10 cellular contexts compared by ENCODE assay signal in the genomic region with DNA sequence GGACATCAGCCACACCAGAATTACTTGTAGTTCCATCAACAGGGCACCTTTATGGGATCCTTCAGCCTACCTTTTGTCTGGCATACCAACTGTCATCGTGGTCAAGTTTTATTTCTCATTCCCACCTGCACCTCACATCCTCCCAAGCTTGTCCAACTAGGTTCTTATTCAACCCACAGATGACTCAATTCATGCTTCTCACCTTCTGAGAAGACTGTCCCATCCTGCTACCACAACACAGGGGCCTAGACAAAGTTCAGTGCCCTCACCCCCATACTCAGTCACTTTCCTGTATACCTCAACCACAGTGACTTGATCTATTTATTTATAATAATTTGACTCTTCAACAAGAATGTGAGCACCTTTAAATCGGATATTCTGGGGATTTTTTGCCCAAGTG.
DNase-seq lines count a peak whose midpoint lies in the region; ATAC-seq lines count a peak whose summit lies in the region.
"Had no signal": no experiment of that assay in that cellular context is flagged by ENCODE, and none has a peak within 500 bp of the region (broad histone marks: within the 10 kb centered on the region; RNA-seq: fewer than 3 reads in every experiment).

No MANE protein-coding gene starts in this region.

- H3K4me3 Mint-ChIP-seq in activated CD8-positive, alpha-beta T cell treated with anti-CD3 and anti-CD28 coated beads, Interleukin-2, amount 10 ng/mL, durations not matched to agents 7 days and 5 days, result no peak overlapping the region
- H3K4me3 Mint-ChIP-seq: central memory CD8-positive, alpha-beta T cell had no signal

- H3K27me3 Mint-ChIP-seq in activated CD8-positive, alpha-beta T cell treated with anti-CD3 and anti-CD28 coated beads, Interleukin-2, amount 10 ng/mL, durations not matched to agents 7 days and 5 days (ENCODE audit: low read depth), result no peaks in the 10 kb centered on the region
- H3K27me3 Mint-ChIP-seq: central memory CD8-positive, alpha-beta T cell had no signal

- ATAC-seq in GM18502 (IDR thresholded peaks at IDR 0.05; ENCODE audit: poor library complexity, unreplicated experiment) (peak; percentile 80), GM19395 (IDR thresholded peaks at IDR 0.05; ENCODE audit: unreplicated experiment) (peak; percentile 70), HG02981 (IDR thresholded peaks at IDR 0.05; ENCODE audit: unreplicated experiment) (peak; percentile 71)
- peak; percentile 86 for ATAC-seq in activated CD8-positive, alpha-beta T cell treated with anti-CD3 and anti-CD28 coated beads, Interleukin-2, amount 10 ng/mL, durations not matched to agents 7 days and 5 days

- POLR2A ChIA-PET in activated CD8-positive, alpha-beta T cell treated with anti-CD3 and anti-CD28 coated beads, Interleukin-2, amount 10 ng/mL, durations not matched to agents 7 days and 5 days (lab: Charles Lee), result no interaction called here

- DNase-seq in activated CD8-positive, alpha-beta T cell treated with anti-CD3 and anti-CD28 coated beads, Interleukin-2, amount 10 ng/mL, durations not matched to agents 7 days and 5 days, result peak; percentile 50
- DNase-seq in NCI-H1694 (lab: John Stamatoyannopoulos, UW), result no peak
- DNase-seq in central memory CD4-positive, alpha-beta T cell, result no peak
- DNase-seq in NOMO-1 (lab: John Stamatoyannopoulos, UW; ENCODE audit: unreplicated experiment in 2 of 2), result no peak
- no peak for DNase-seq in mucosa of gallbladder (ENCODE audit: low spot score)
- DNase-seq: kidney had no signal

- peaks cover 19% of the 10 kb centered on the region for H3K36me3 Mint-ChIP-seq in activated CD8-positive, alpha-beta T cell treated with anti-CD3 and anti-CD28 coated beads, Interleukin-2, amount 10 ng/mL, durations not matched to agents 7 days and 5 days (ENCODE audit: low read depth)

- H3K27ac Mint-ChIP-seq in activated CD8-positive, alpha-beta T cell treated with anti-CD3 and anti-CD28 coated beads, Interleukin-2, amount 10 ng/mL, durations not matched to agents 7 days and 5 days, result peak overlapping the region; percentile 41

- CTCF ChIA-PET in activated CD8-positive, alpha-beta T cell treated with anti-CD3 and anti-CD28 coated beads, Interleukin-2, amount 10 ng/mL, durations not matched to agents 7 days and 5 days (lab: Charles Lee), result no interaction called here

- H3K4me1 Mint-ChIP-seq in activated CD8-positive, alpha-beta T cell treated with anti-CD3 and anti-CD28 coated beads, Interleukin-2, amount 10 ng/mL, durations not matched to agents 7 days and 5 days (ENCODE audit: low read depth), result peaks cover 40% of the 10 kb centered on the region
- H3K4me1 Mint-ChIP-seq: central memory CD8-positive, alpha-beta T cell had no signal

- H3K9me3 Mint-ChIP-seq in activated CD8-positive, alpha-beta T cell treated with anti-CD3 and anti-CD28 coated beads, Interleukin-2, amount 10 ng/mL, durations not matched to agents 7 days and 5 days (ENCODE audit: insufficient read depth), result no peaks in the 10 kb centered on the region
- H3K9me3 Mint-ChIP-seq: central memory CD8-positive, alpha-beta T cell had no signal
